ENCODE assay signal across 13 cellular contexts in genomic region chr5:112694853-112695709, GRCh38. TPM values are rescaled to one million over a fixed set of nuclear protein-coding genes. Genes with fewer than 3 reads are reported as not detected.
DNase-seq lines count a peak whose midpoint lies in the region; ATAC-seq and TF ChIP-seq lines count a peak whose summit lies in the region.
"Had no signal": no experiment of that assay in that cellular context is flagged by ENCODE, and none has a peak within 500 bp of the region (broad histone marks: within the 10 kb centered on the region; RNA-seq: fewer than 3 reads in every experiment).

No MANE protein-coding gene starts in this region.

- no peaks in the 10 kb centered on the region for H3F3A ChIP-seq in GM23338 (replicated peaks; ENCODE audit: low read depth)

- H3K27ac Mint-ChIP-seq in GM23338 (no peak overlapping the region), endothelial cell (ENCODE audit: unreplicated experiment) (peak overlapping the region; percentile 57)
- H3K27ac Mint-ChIP-seq in activated naive CD4-positive, alpha-beta T cell treated with anti-CD3 and anti-CD28 coated beads for 36 hours = no peak overlapping the region

- DNase-seq in GM23338 (ENCODE audit: low spot score) (no peak), RPMI7951 (ENCODE audit: low read depth) (peak; percentile 73), endothelial cell (ENCODE audit: low spot score) (no peak), germinal center (ENCODE audit: low spot score) (no peak), CD1c-positive myeloid dendritic cell (ENCODE audit: extremely low spot score) (no peak)
- no peak for DNase-seq in activated naive CD4-positive, alpha-beta T cell treated with anti-CD3 and anti-CD28 coated beads for 36 hours
- DNase-seq: activated CD4-positive, alpha-beta T cell treated with anti-CD3 and anti-CD28 coated beads for 48 hours; mucosa of descending colon; NCI-H446; Right ventricle myocardium superior had no signal

- H3K27me3 Mint-ChIP-seq in GM23338 (ENCODE audit: insufficient read depth, low read depth, poor library complexity) = peaks cover 3% of the 10 kb centered on the region
- H3K27me3 Mint-ChIP-seq in endothelial cell (ENCODE audit: unreplicated experiment) = peaks cover 4% of the 10 kb centered on the region
- H3K27me3 Mint-ChIP-seq in activated naive CD4-positive, alpha-beta T cell treated with anti-CD3 and anti-CD28 coated beads for 36 hours (ENCODE audit: low read depth) = peaks cover 6% of the 10 kb centered on the region

- H3K9ac ChIP-seq in parathyroid adenoma = no peak overlapping the region

- CTCF ChIA-PET in activated naive CD4-positive, alpha-beta T cell treated with anti-CD3 and anti-CD28 coated beads for 36 hours (lab: Charles Lee) = interaction anchor here (0.6 to 1.1 kb wide), 2 partner anchors 10 to 63 kb away, joined by 3 to 4 read pairs; no protein-coding TSS in a partner anchor

- H3K79me2 ChIP-seq in GM23338 (replicated peaks; ENCODE audit: insufficient read depth) (no peaks in the 10 kb centered on the region), parathyroid adenoma (no peaks in the 10 kb centered on the region)

- no peaks in the 10 kb centered on the region for H3K9me3 ChIP-seq in parathyroid adenoma (ENCODE audit: control insufficient read depth, low read length)
- H3K9me3 ChIP-seq: mucosa of descending colon had no signal

- no peaks in the 10 kb centered on the region for H3K9me2 ChIP-seq in GM23338 (ENCODE audit: insufficient read depth)

- H3K4me3 Mint-ChIP-seq in GM23338 = no peak overlapping the region
- H3K4me3 Mint-ChIP-seq in endothelial cell (ENCODE audit: unreplicated experiment) = no peak overlapping the region
- no peak overlapping the region for H3K4me3 Mint-ChIP-seq in activated naive CD4-positive, alpha-beta T cell treated with anti-CD3 and anti-CD28 coated beads for 36 hours

- peaks cover 6% of the 10 kb centered on the region for H3K4me1 Mint-ChIP-seq in GM23338
- peaks cover 32% of the 10 kb centered on the region for H3K4me1 Mint-ChIP-seq in endothelial cell (ENCODE audit: unreplicated experiment)
- H3K4me1 Mint-ChIP-seq in activated naive CD4-positive, alpha-beta T cell treated with anti-CD3 and anti-CD28 coated beads for 36 hours (ENCODE audit: low read depth) = no peaks in the 10 kb centered on the region

- H3K4me1 ChIP-seq in GM23338 (ENCODE audit: insufficient read depth) (0 out of 2 replicates have a peak, but pooled peaks cover 3% of the 10 kb centered on the region), parathyroid adenoma (peaks cover 10% of the 10 kb centered on the region)

- no peaks in the 10 kb centered on the region for H3K36me3 Mint-ChIP-seq in GM23338 (ENCODE audit: low read depth)
- no peaks in the 10 kb centered on the region for H3K36me3 Mint-ChIP-seq in endothelial cell (ENCODE audit: low read depth, unreplicated experiment)
- H3K36me3 Mint-ChIP-seq in activated naive CD4-positive, alpha-beta T cell treated with anti-CD3 and anti-CD28 coated beads for 36 hours (ENCODE audit: low read depth) = no peaks in the 10 kb centered on the region

- 0 out of 2 replicates have a peak overlapping the region, but pooled peaks have one; percentile 66 for H2AFZ ChIP-seq in GM23338
- peak overlapping the region; percentile 10 for H2AFZ ChIP-seq in parathyroid adenoma

- no peak overlapping the region for H3K27ac ChIP-seq in GM23338 (ENCODE audit: low read depth)
- no peak overlapping the region for H3K27ac ChIP-seq in parathyroid adenoma

- H3K27me3 ChIP-seq in GM23338 (ENCODE audit: insufficient read depth) = no peaks in the 10 kb centered on the region
- no peaks in the 10 kb centered on the region for H3K27me3 ChIP-seq in parathyroid adenoma (ENCODE audit: control insufficient read depth, insufficient read depth, low read length)

- TF ChIP-seq CTCF in GM23338 (conservative IDR thresholded peaks at IDR 0.05; ENCODE audit: low read depth in 2 of 2) (no peak), endothelial cell (IDR thresholded peaks at IDR 0.05; ENCODE audit: unreplicated experiment) (no peak), parathyroid adenoma (IDR thresholded peaks at IDR 0.05) (no peak)

- no peaks in the 10 kb centered on the region for H4K20me1 ChIP-seq in GM23338 (replicated peaks; ENCODE audit: insufficient read depth)

- H3K4me2 ChIP-seq in GM23338 = no peak overlapping the region
- H3K4me2 ChIP-seq in parathyroid adenoma (ENCODE audit: low read length) = no peak overlapping the region

- H3K9me3 Mint-ChIP-seq in GM23338 = no peaks in the 10 kb centered on the region; the same call in 2 of the 3 replicates
- no peaks in the 10 kb centered on the region for H3K9me3 Mint-ChIP-seq in endothelial cell (ENCODE audit: unreplicated experiment)
- no peaks in the 10 kb centered on the region for H3K9me3 Mint-ChIP-seq in activated naive CD4-positive, alpha-beta T cell treated with anti-CD3 and anti-CD28 coated beads for 36 hours

- H3K36me3 ChIP-seq in GM23338 (ENCODE audit: insufficient read depth) (no peaks in the 10 kb centered on the region), parathyroid adenoma (ENCODE audit: control insufficient read depth, insufficient read depth, low read length) (no peaks in the 10 kb centered on the region)

- intact Hi-C loops in activated naive CD4-positive, alpha-beta T cell treated with anti-CD3 and anti-CD28 coated beads for 36 hours (cut with micrococcal nuclease) = no loop called here

- H3K4me3 ChIP-seq in GM23338 (no peak overlapping the region), parathyroid adenoma (ENCODE audit: low read depth, low read length) (no peak overlapping the region)
- H3K4me3 ChIP-seq: mucosa of descending colon had no signal

- ATAC-seq in GM23338 (no peak), HG03432 (IDR thresholded peaks at IDR 0.05; ENCODE audit: unreplicated experiment) (no peak)
- ATAC-seq: mucosa of descending colon, sciatic nerve had no signal

TF ChIP-seq in GM23338, 12 proteins besides CTCF, POLR2A, EP300 and RAD21 (continues in another document):
- TF ChIP-seq ZNF114 (CRISPR knock-in tag; IDR thresholded peaks at IDR 0.05) (no peak), REST (IDR thresholded peaks at IDR 0.05; ENCODE audit: unreplicated experiment) (no peak)

RNA-seq across cellular contexts. Expression of gene APC, which starts 42.6 kb away (rescaled TPM):
- total RNA-seq in GM23338 (2014; rRNA removed; shearing (Covaris generic)) = 45.3 and 62.9 TPM in 2 replicates
- 34.8 and 42.4 TPM in 2 replicates for polyA plus RNA-seq in GM23338 (2016; fragmentation: Nextera tagmentation; extraction: Ambion mirVana)
- 22.6 and 23.4 TPM in 2 replicates for total RNA-seq in RPMI7951 (2014; rRNA removed; shearing (Covaris generic))
- total RNA-seq in endothelial cell (ENCODE audit: unreplicated experiment) = 66.5 TPM
- 10 to 100 TPM; 15.6 to 17.2 TPM for total RNA-seq in activated naive CD4-positive, alpha-beta T cell treated with anti-CD3 and anti-CD28 coated beads for 36 hours
